In the genomic region with DNA sequence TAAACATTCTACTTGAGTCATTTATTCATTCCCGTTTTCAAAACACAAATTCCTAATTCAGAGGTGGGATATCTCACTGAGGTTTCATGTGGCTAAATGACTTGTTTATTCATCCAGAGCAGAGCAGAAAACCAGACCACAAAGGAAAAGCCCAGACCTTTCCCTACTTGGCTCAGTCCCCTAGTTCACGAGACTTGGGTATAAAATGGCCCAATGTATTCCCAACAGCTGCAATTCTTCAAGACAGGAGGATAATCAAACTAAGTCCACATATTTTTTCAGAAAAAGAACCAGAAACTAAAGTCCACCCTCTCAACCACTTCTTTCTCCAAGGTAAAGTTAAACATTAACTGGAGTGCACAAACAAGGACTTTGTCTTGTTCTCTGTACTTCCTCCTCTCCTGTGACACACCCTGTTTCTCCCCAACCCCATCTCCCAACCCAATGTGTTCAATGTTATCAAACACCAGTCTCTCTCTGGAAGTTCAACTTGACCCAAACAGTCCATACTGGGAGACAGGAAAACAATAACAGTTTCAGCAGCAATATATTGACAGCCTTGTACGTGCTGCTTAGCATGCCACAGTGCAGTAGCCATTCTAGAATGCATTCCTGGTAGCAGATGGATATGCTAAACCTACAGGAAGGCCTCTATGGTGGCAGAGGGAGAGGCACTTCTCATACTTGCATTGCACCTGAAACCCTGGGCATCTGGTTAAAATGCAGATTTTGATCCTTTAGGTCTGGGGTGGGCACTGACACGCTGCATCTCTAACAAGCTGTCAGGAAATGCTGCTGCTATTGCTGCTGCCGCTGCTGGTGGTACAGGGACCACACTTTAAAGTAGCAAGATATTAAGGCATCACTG, we compare ENCODE assay signal across 14 cellular contexts.
DNase-seq lines count a peak whose midpoint lies in the region; ATAC-seq, FAIRE-seq and TF ChIP-seq lines count a peak whose summit lies in the region.
"Had no signal": no experiment of that assay in that cellular context is flagged by ENCODE, and none has a peak within 500 bp of the region (broad histone marks: within the 10 kb centered on the region; RNA-seq: fewer than 3 reads in every experiment).

No MANE protein-coding gene starts in this region.

- 88 to 95% methylated on average over 4 to 5 of the region's 5 CpGs for WGBS in endodermal cell (ENCODE audit: insufficient coverage in 1 of 2, insufficient read length in 1 of 2), 2 experiments

- peak overlapping the region; percentile 72 for H3K27ac Mint-ChIP-seq in endodermal cell
- H3K27ac Mint-ChIP-seq: activated CD4-positive, alpha-beta T cell treated with anti-CD3 and anti-CD28 coated beads, Interleukin-2, amount 10 ng/mL, durations not matched to agents 7 days and 5 days had no signal

- H3K4me1 ChIP-seq in endodermal cell (ENCODE audit: control insufficient read depth, insufficient read depth, low read length): no peaks in the 10 kb centered on the region
- peaks cover 7% of the 10 kb centered on the region for H3K4me1 ChIP-seq in rectal smooth muscle tissue (ENCODE audit: control insufficient read depth, insufficient read depth, low read length)

- no peaks in the 10 kb centered on the region for H3K9me3 Mint-ChIP-seq in endodermal cell
- H3K9me3 Mint-ChIP-seq: central memory CD8-positive, alpha-beta T cell had no signal

- FAIRE-seq in GM19239 (lab: Jason Lieb, UNC): peak; percentile 90

- no peak for TF ChIP-seq CTCF in endodermal cell (conservative IDR thresholded peaks at IDR 0.05)

- peaks cover 8% of the 10 kb centered on the region for H3K4me1 Mint-ChIP-seq in endodermal cell
- H3K4me1 Mint-ChIP-seq: activated CD4-positive, alpha-beta T cell treated with anti-CD3 and anti-CD28 coated beads, Interleukin-2, amount 10 ng/mL, durations not matched to agents 7 days and 5 days; central memory CD8-positive, alpha-beta T cell had no signal

- H3K27me3 ChIP-seq in endodermal cell (ENCODE audit: control insufficient read depth, insufficient read depth, low read length, poor library complexity, severe bottlenecking) (no peaks in the 10 kb centered on the region), rectal smooth muscle tissue (ENCODE audit: control insufficient read depth, insufficient read depth, low read length) (no peaks in the 10 kb centered on the region)

- no peak overlapping the region for H3K9ac ChIP-seq in endodermal cell (ENCODE audit: extremely low read depth, low read length, poor library complexity, severe bottlenecking)
- H3K9ac ChIP-seq in rectal smooth muscle tissue (ENCODE audit: low read length): no peak overlapping the region

- peak; percentile 56 for DNase-seq in GM19239 (ENCODE audit: insufficient read length, low spot score)
- DNase-seq in endodermal cell: no peak
- DNase-seq in activated T-cell treated with anti-CD3 and anti-CD28 coated beads, Interleukin-2, amount 50 U/mL, for 1 hour: no peak
- no peak for DNase-seq in NCI-H1436 (lab: John Stamatoyannopoulos, UW)
- no peak for DNase-seq in stimulated activated CD4-positive, alpha-beta T cell treated with anti-CD3 and anti-CD28 coated beads, Interleukin-12 subunit alpha, Interleukin-12 subunit beta, amount 100 ng/mL, for 4 hours
- DNase-seq in NCI-H2196 treated with DMSO at 0.1 percent for 48 hours (lab: John Stamatoyannopoulos, UW; ENCODE audit: unreplicated experiment): no peak
- DNase-seq: activated CD4-positive, alpha-beta T cell treated with anti-CD3 and anti-CD28 coated beads, Interleukin-2, amount 10 ng/mL, durations not matched to agents 7 days and 5 days; GDM1; mammary epithelial cell; NK-92 treated with Interleukin-12 subunit alpha and Interleukin-12 subunit beta, amount 100 ng/mL, for 24 hours had no signal

- H3K4me3 Mint-ChIP-seq in endodermal cell: peak overlapping the region; percentile 28
- H3K4me3 Mint-ChIP-seq: activated CD4-positive, alpha-beta T cell treated with anti-CD3 and anti-CD28 coated beads, Interleukin-2, amount 10 ng/mL, durations not matched to agents 7 days and 5 days; central memory CD8-positive, alpha-beta T cell had no signal

- H3K9me3 ChIP-seq in endodermal cell (ENCODE audit: control insufficient read depth, low read length): no peaks in the 10 kb centered on the region

- peak; percentile 57 for ATAC-seq in HG03280 (IDR thresholded peaks at IDR 0.05; ENCODE audit: unreplicated experiment)

- H3K36me3 Mint-ChIP-seq in endodermal cell (ENCODE audit: low read depth): peaks cover 2% of the 10 kb centered on the region

- no peak overlapping the region for H3K27ac ChIP-seq in endodermal cell (ENCODE audit: low read depth, low read length)
- H3K27ac ChIP-seq in rectal smooth muscle tissue (ENCODE audit: low read depth, low read length): peak overlapping the region; percentile 32
- H3K27ac ChIP-seq: HL-60 had no signal

- H3K36me3 ChIP-seq in endodermal cell (ENCODE audit: control insufficient read depth, insufficient read depth, low read length) (no peaks in the 10 kb centered on the region), rectal smooth muscle tissue (ENCODE audit: control insufficient read depth, insufficient read depth, low read length) (no peaks in the 10 kb centered on the region)

- no peaks in the 10 kb centered on the region for H3K27me3 Mint-ChIP-seq in endodermal cell (ENCODE audit: insufficient read depth)

- H3K4me3 ChIP-seq in endodermal cell (ENCODE audit: low read length): no peak overlapping the region
- H3K4me3 ChIP-seq in rectal smooth muscle tissue (ENCODE audit: low read length): no peak overlapping the region
